ENCODE assay signal across 8 cellular contexts in the genomic region with DNA sequence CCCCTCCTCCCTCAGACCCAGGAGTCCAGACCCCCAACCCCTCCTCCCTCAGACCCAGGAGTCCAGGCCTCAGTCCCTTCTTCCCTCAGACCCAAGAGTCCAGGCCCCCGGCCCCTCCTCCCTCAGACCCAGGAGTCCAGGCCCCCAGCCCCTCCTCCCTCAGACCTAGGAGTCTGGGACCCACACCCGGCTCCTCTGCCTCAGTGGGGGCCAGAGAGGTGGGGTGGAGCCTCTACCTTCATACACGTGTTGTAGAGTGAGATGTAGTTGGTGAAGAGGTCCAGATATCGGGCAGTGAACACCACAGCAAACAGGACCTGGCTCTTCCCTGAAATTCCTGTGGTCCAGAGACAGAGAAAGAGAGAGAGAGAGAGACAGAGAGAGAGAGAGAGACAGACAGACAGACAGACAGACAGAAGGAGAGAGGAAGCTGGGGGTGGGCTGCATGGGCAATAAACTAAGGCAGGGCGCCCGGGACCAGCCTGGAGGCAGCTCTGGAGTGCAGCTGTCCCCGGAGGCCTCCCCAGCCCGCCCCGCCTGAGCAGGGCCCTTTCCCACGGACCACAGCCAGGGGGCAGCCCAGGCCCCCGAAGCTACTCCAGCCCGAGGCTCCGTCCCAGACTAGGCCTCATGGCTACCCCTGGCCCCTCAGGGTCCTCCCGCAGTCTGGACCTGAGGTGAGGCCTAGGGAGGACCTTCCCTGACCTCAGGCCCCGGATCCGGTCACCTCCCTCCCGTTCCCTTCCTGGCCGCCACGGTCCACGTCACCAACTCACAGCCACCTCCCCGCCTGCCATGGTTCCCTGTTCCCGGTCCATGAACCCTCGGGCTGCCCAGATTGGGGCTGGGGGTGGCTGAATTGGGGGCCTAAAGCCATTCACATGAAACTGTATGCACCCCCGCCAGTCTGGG. TPM values are rescaled to one million over a fixed set of nuclear protein-coding genes. Genes with fewer than 3 reads are reported as not detected.
A peak's percentile ranks its signal among the peaks of the same experiment; 100 is the strongest.
DNase-seq lines count a peak whose midpoint lies in the region; ATAC-seq and TF ChIP-seq lines count a peak whose summit lies in the region.

No MANE protein-coding gene starts in this region.

- no peak for TF ChIP-seq POLR2A in tibial nerve (IDR thresholded peaks at IDR 0.05)

- H3K27me3 ChIP-seq in Panc1 (ENCODE audit: control insufficient read depth, insufficient read depth, low read length) = no peaks in the 10 kb centered on the region
- H3K27me3 ChIP-seq in tibial nerve = peaks cover 0 to 30% of the 10 kb centered on the region in 2 donors

- WGBS in tibial nerve, 2 donors = 2 to 6% methylated on average over 16 to 24 of the region's 24 CpGs

- POLR2A ChIA-PET in Panc1 (lab: Charles Lee) = interaction anchor here (0.6 kb wide), 1 partner anchor 448 kb away, joined by 3 read pairs; no protein-coding TSS in a partner anchor

- ATAC-seq in HG02642 (IDR thresholded peaks at IDR 0.05; ENCODE audit: poor library complexity, unreplicated experiment) (peak; percentile 45), Panc1 (peak; percentile 61), HG03175 (IDR thresholded peaks at IDR 0.05; ENCODE audit: unreplicated experiment) (no peak)

- peaks cover 7% of the 10 kb centered on the region for H3K36me3 Mint-ChIP-seq in neural crest cell (ENCODE audit: low read depth)

- intact Hi-C loops in Panc1 (cut with micrococcal nuclease; ENCODE audit: unreplicated experiment) = no loop called here

- H3K9me3 Mint-ChIP-seq in neural crest cell = no peaks in the 10 kb centered on the region

- H3K27ac Mint-ChIP-seq in neural crest cell (ENCODE audit: unreplicated experiment) = peak overlapping the region; percentile 96

- peak overlapping the region; percentile 88 for H3K27ac ChIP-seq in Panc1 (ENCODE audit: low read length)
- peak overlapping the region; percentile 76 to 90 (median 90) for H3K27ac ChIP-seq in tibial nerve

- peak overlapping the region; percentile 86 to 87 for H3K4me3 ChIP-seq in Panc1 (ENCODE audit: low read depth in 2 of 2, low read length in 2 of 2)
- H3K4me3 ChIP-seq in foreskin fibroblast (ENCODE audit: low read depth in 1 of 2, low read length in 2 of 2) = peak overlapping the region; percentile 86 to 95
- H3K4me3 ChIP-seq in tibial nerve = peak overlapping the region; percentile 69 to 87 (median 84)

- BruUV-seq in Panc1 (replicated peaks; lab: Mats Ljungman, UMichigan) = no TSS peak

- H3K36me3 ChIP-seq in Panc1 (ENCODE audit: control insufficient read depth, insufficient read depth, low read length) = peaks cover 16% of the 10 kb centered on the region
- peaks cover 0 to 43% (median 18%) of the 10 kb centered on the region in 3 donors for H3K36me3 ChIP-seq in tibial nerve

- peaks cover 31% of the 10 kb centered on the region for H3K27me3 Mint-ChIP-seq in neural crest cell (ENCODE audit: low read depth)

- H3K4me3 Mint-ChIP-seq in neural crest cell = peak overlapping the region; percentile 94

- peaks cover 12% of the 10 kb centered on the region for H3K4me1 ChIP-seq in Panc1 (ENCODE audit: control insufficient read depth, insufficient read depth, low read length)
- H3K4me1 ChIP-seq in tibial nerve = peaks cover 0 to 45% (median 13%) of the 10 kb centered on the region in 4 donors

- H3K4me1 Mint-ChIP-seq in neural crest cell = peaks cover 30% of the 10 kb centered on the region

- no peak; the same call in 1 of the 2 replicates for TF ChIP-seq CTCF in Panc1 (IDR thresholded peaks at IDR 0.05)
- TF ChIP-seq CTCF in foreskin fibroblast (IDR thresholded peaks at IDR 0.05; ENCODE audit: low read depth, low read length) = peak; percentile 83
- TF ChIP-seq CTCF in neural crest cell (conservative IDR thresholded peaks at IDR 0.05) = peak; percentile 70
- TF ChIP-seq CTCF in tibial nerve (IDR thresholded peaks at IDR 0.05) = peak; percentile 50 to 85 (median 79)

- peak; percentile 81 for DNase-seq in D341Med (ENCODE audit: low spot score)
- no peak for DNase-seq in Panc1 (ENCODE audit: low read depth, low spot score)
- peak; percentile 67 for DNase-seq in activated naive CD4-positive, alpha-beta T cell treated with Interleukin-2 at 50 U/mL for 16 hours
- DNase-seq in foreskin fibroblast = peak; percentile 61 to 87
- peak; percentile 65 for DNase-seq in neural crest cell (ENCODE audit: low read depth, low spot score)
- peak; percentile 21 to 40 for DNase-seq in tibial nerve (ENCODE audit: low spot score in 2 of 2)

- H3K9me3 ChIP-seq in Panc1 (ENCODE audit: control insufficient read depth, insufficient read depth, low read depth, low read length) (no peaks in the 10 kb centered on the region), tibial nerve (no peaks in the 10 kb centered on the region)

- CTCF ChIA-PET in Panc1 (lab: Charles Lee) = interaction anchor here (0.5 to 0.8 kb wide), 3 partner anchors 16 to 149 kb away, joined by 3 to 15 read pairs (median 5); no protein-coding TSS in a partner anchor

- in situ Hi-C loops in Panc1 (cut with HindIII; ENCODE audit: low pct_unique_long_range_greater_than_20kb, low sequenced_read_pairs) = no loop called here

- TF ChIP-seq EP300 in tibial nerve (IDR thresholded peaks at IDR 0.05) = peak in 1 of 2 donors; percentile 40

RNA-seq across cellular contexts. Expression of gene KDELR1, which starts 0.9 kb away (rescaled TPM):
- total RNA-seq in Panc1 (2021; ENCODE audit: unreplicated experiment) (111 TPM), neural crest cell (163 and 172 TPM in 2 replicates), tibial nerve (10 to 100 TPM; 51.3 to 78.6 (median 65.8) TPM)
- polyA plus RNA-seq in Panc1 (2012; ENCODE audit: insufficient read length) = 113 TPM

RNA-seq across cellular contexts. Expression of gene GRIN2D, which starts 3.0 kb away (rescaled TPM):
- total RNA-seq in Panc1 (2021; ENCODE audit: unreplicated experiment) (6.2 TPM), neural crest cell (0.68 and 0.75 TPM in 2 replicates), tibial nerve (under 1 TPM; 0.42 to 0.90 (median 0.51) TPM)
- 8.3 TPM for polyA plus RNA-seq in Panc1 (2012; ENCODE audit: insufficient read length)

RNA-seq across cellular contexts. Expression of gene SYNGR4, which starts 26.3 kb away (rescaled TPM):
- total RNA-seq in Panc1 (2021; ENCODE audit: unreplicated experiment) (0.39 TPM), neural crest cell (not detected in 2 replicates), tibial nerve (not detected)
- polyA plus RNA-seq in Panc1 (2012; ENCODE audit: insufficient read length) = 1.0 TPM

RNA-seq across cellular contexts. Expression of gene TMEM143, which starts 26.7 kb away (rescaled TPM):
- total RNA-seq in Panc1 (2021; ENCODE audit: unreplicated experiment) = 6.6 TPM
- 6.2 TPM for polyA plus RNA-seq in Panc1 (2012; ENCODE audit: insufficient read length)
- 6.8 and 8.4 TPM in 2 replicates for total RNA-seq in neural crest cell
- 10 to 100 TPM in 2 of 4 donors, 1 to 10 TPM in 2; 8.3 to 14.4 (median 10.2) TPM for total RNA-seq in tibial nerve

RNA-seq across cellular contexts. Expression of gene GRWD1, which starts 55.3 kb away (rescaled TPM):
- total RNA-seq in Panc1 (2021; ENCODE audit: unreplicated experiment) = 56.7 TPM
- polyA plus RNA-seq in Panc1 (2012; ENCODE audit: insufficient read length) = 41.4 TPM
- total RNA-seq in neural crest cell = 52.1 and 56.1 TPM in 2 replicates
- 10 to 100 TPM; 15.1 to 33.1 (median 29.7) TPM for total RNA-seq in tibial nerve
